Comparison of ENCODE assay signal across 2 cellular contexts in genomic region chr12:53214221-53214620, GRCh38.
TF ChIP-seq lines count a peak whose summit lies in the region.

No MANE protein-coding gene starts in this region.

TF ChIP-seq in GM23338, 12 proteins besides CTCF, POLR2A, EP300 and RAD21:
- TF ChIP-seq, protein P1, sequence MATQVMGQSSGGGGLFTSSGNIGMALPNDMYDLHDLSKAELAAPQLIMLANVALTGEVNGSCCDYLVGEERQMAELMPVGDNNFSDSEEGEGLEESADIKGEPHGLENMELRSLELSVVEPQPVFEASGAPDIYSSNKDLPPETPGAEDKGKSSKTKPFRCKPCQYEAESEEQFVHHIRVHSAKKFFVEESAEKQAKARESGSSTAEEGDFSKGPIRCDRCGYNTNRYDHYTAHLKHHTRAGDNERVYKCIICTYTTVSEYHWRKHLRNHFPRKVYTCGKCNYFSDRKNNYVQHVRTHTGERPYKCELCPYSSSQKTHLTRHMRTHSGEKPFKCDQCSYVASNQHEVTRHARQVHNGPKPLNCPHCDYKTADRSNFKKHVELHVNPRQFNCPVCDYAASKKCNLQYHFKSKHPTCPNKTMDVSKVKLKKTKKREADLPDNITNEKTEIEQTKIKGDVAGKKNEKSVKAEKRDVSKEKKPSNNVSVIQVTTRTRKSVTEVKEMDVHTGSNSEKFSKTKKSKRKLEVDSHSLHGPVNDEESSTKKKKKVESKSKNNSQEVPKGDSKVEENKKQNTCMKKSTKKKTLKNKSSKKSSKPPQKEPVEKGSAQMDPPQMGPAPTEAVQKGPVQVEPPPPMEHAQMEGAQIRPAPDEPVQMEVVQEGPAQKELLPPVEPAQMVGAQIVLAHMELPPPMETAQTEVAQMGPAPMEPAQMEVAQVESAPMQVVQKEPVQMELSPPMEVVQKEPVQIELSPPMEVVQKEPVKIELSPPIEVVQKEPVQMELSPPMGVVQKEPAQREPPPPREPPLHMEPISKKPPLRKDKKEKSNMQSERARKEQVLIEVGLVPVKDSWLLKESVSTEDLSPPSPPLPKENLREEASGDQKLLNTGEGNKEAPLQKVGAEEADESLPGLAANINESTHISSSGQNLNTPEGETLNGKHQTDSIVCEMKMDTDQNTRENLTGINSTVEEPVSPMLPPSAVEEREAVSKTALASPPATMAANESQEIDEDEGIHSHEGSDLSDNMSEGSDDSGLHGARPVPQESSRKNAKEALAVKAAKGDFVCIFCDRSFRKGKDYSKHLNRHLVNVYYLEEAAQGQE (IDR thresholded peaks at IDR 0.05; ENCODE audit: unreplicated experiment), result no peak
- TF ChIP-seq ZNF114 (CRISPR knock-in tag; IDR thresholded peaks at IDR 0.05) (no peak), NANOG (IDR thresholded peaks at IDR 0.05; ENCODE audit: borderline replicate concordance) (no peak), CREB1 (CRISPR knock-in tag; IDR thresholded peaks at IDR 0.05; ENCODE audit: low read depth) (no peak), JUNB (IDR thresholded peaks at IDR 0.05; ENCODE audit: unreplicated experiment) (no peak)
- TF ChIP-seq, protein P2, sequence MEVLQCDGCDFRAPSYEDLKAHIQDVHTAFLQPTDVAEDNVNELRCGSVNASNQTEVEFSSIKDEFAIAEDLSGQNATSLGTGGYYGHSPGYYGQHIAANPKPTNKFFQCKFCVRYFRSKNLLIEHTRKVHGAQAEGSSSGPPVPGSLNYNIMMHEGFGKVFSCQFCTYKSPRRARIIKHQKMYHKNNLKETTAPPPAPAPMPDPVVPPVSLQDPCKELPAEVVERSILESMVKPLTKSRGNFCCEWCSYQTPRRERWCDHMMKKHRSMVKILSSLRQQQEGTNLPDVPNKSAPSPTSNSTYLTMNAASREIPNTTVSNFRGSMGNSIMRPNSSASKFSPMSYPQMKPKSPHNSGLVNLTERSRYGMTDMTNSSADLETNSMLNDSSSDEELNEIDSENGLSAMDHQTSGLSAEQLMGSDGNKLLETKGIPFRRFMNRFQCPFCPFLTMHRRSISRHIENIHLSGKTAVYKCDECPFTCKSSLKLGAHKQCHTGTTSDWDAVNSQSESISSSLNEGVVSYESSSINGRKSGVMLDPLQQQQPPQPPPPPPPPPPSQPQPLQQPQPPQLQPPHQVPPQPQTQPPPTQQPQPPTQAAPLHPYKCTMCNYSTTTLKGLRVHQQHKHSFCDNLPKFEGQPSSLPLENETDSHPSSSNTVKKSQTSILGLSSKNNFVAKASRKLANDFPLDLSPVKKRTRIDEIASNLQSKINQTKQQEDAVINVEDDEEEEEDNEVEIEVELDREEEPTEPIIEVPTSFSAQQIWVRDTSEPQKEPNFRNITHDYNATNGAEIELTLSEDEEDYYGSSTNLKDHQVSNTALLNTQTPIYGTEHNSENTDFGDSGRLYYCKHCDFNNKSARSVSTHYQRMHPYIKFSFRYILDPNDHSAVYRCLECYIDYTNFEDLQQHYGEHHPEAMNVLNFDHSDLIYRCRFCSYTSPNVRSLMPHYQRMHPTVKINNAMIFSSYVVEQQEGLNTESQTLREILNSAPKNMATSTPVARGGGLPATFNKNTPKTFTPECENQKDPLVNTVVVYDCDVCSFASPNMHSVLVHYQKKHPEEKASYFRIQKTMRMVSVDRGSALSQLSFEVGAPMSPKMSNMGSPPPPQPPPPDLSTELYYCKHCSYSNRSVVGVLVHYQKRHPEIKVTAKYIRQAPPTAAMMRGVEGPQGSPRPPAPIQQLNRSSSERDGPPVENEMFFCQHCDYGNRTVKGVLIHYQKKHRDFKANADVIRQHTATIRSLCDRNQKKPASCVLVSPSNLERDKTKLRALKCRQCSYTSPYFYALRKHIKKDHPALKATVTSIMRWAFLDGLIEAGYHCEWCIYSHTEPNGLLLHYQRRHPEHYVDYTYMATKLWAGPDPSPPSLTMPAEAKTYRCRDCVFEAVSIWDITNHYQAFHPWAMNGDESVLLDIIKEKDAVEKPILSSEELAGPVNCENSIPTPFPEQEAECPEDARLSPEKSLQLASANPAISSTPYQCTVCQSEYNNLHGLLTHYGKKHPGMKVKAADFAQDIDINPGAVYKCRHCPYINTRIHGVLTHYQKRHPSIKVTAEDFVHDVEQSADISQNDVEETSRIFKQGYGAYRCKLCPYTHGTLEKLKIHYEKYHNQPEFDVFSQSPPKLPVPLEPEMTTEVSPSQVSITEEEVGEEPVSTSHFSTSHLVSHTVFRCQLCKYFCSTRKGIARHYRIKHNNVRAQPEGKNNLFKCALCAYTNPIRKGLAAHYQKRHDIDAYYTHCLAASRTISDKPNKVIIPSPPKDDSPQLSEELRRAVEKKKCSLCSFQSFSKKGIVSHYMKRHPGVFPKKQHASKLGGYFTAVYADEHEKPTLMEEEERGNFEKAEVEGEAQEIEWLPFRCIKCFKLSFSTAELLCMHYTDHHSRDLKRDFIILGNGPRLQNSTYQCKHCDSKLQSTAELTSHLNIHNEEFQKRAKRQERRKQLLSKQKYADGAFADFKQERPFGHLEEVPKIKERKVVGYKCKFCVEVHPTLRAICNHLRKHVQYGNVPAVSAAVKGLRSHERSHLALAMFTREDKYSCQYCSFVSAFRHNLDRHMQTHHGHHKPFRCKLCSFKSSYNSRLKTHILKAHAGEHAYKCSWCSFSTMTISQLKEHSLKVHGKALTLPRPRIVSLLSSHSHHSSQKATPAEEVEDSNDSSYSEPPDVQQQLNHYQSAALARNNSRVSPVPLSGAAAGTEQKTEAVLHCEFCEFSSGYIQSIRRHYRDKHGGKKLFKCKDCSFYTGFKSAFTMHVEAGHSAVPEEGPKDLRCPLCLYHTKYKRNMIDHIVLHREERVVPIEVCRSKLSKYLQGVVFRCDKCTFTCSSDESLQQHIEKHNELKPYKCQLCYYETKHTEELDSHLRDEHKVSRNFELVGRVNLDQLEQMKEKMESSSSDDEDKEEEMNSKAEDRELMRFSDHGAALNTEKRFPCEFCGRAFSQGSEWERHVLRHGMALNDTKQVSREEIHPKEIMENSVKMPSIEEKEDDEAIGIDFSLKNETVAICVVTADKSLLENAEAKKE (CRISPR knock-in tag; IDR thresholded peaks at IDR 0.05), result no peak

TF ChIP-seq in H1, 55 proteins besides CTCF, POLR2A, EP300 and RAD21:
- TF ChIP-seq CEBPB (IDR thresholded peaks at IDR 0.05; ENCODE audit: low read depth, low read length) (no peak), ZNF274 (IDR thresholded peaks at IDR 0.05; ENCODE audit: borderline replicate concordance, extremely low read depth, low read length) (no peak), CBX5 (IDR thresholded peaks at IDR 0.05; ENCODE audit: low read depth, low read length) (no peak), NRF1 (IDR thresholded peaks at IDR 0.05; ENCODE audit: low read depth, low read length) (no peak), YY1 (IDR thresholded peaks at IDR 0.05; ENCODE audit: low read depth, low read length) (no peak), GABPA (IDR thresholded peaks at IDR 0.05; ENCODE audit: borderline replicate concordance, insufficient read depth, low read length) (no peak), FOSL1 (IDR thresholded peaks at IDR 0.05; ENCODE audit: insufficient read depth, low read depth, low read length) (no peak), SP4 (IDR thresholded peaks at IDR 0.05; ENCODE audit: low read length) (no peak), SRF (IDR thresholded peaks at IDR 0.05; ENCODE audit: low read depth, low read length) (no peak), KDM4A (IDR thresholded peaks at IDR 0.05; ENCODE audit: low read depth, low read length, severe bottlenecking) (no peak), CHD1 (IDR thresholded peaks at IDR 0.05; ENCODE audit: low read depth, low read length) (no peak)
- TF ChIP-seq, protein P3, sequence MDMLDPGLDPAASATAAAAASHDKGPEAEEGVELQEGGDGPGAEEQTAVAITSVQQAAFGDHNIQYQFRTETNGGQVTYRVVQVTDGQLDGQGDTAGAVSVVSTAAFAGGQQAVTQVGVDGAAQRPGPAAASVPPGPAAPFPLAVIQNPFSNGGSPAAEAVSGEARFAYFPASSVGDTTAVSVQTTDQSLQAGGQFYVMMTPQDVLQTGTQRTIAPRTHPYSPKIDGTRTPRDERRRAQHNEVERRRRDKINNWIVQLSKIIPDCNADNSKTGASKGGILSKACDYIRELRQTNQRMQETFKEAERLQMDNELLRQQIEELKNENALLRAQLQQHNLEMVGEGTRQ (IDR thresholded peaks at IDR 0.05; ENCODE audit: low read length), result no peak
- TF ChIP-seq, protein P4, sequence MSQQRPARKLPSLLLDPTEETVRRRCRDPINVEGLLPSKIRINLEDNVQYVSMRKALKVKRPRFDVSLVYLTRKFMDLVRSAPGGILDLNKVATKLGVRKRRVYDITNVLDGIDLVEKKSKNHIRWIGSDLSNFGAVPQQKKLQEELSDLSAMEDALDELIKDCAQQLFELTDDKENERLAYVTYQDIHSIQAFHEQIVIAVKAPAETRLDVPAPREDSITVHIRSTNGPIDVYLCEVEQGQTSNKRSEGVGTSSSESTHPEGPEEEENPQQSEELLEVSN (IDR thresholded peaks at IDR 0.05), result no peak
